Comparison of ENCODE assay signal across 1 cellular context in genomic region chr22:26391623-26392022, GRCh38.
TF ChIP-seq lines count a peak whose summit lies in the region.

No MANE protein-coding gene starts in this region.

TF ChIP-seq in GM23338, 12 proteins besides CTCF, POLR2A, EP300 and RAD21 (continued from another document):
- TF ChIP-seq REST (IDR thresholded peaks at IDR 0.05; ENCODE audit: unreplicated experiment) (no peak), ZNF114 (CRISPR knock-in tag; IDR thresholded peaks at IDR 0.05) (no peak), ZNF462 (CRISPR knock-in tag; IDR thresholded peaks at IDR 0.05) (no peak), ETS1 (IDR thresholded peaks at IDR 0.05) (no peak), STAT1 (IDR thresholded peaks at IDR 0.05; ENCODE audit: unreplicated experiment) (no peak)
